23 cellular contexts compared by ENCODE assay signal in genomic region chr2:124678043-124678442, GRCh38.
"Had no signal": no experiment of that assay in that cellular context is flagged by ENCODE, and none has a peak within 500 bp of the region (broad histone marks: within the 10 kb centered on the region; RNA-seq: fewer than 3 reads in every experiment).

No MANE protein-coding gene starts in this region.

- DNase-seq: activated CD4-positive, alpha-beta T cell treated with anti-CD3 and anti-CD28 coated beads for 48 hours; activated CD4-positive, alpha-beta T cell treated with anti-CD3 and anti-CD28 coated beads, Interleukin-2, amount 50 U/mL, for 4 hours; activated CD8-positive, alpha-beta memory T cell treated with anti-CD3 and anti-CD28 coated beads, Interleukin-2, amount 50 U/mL, for 48 hours; activated CD8-positive, alpha-beta T cell treated with anti-CD3 and anti-CD28 coated beads, Interleukin-2, amount 10 ng/mL, durations not matched to agents 7 days and 5 days; activated naive CD4-positive, alpha-beta T cell treated with anti-CD3 and anti-CD28 coated beads, Interleukin-2, amount 50 U/mL, for 16 hours; activated naive CD8-positive, alpha-beta T cell treated with anti-CD3 and anti-CD28 coated beads, Interleukin-2, amount 10 ng/mL, durations not matched to agents 7 days and 5 days; activated T-cell treated with anti-CD3 and anti-CD28 coated beads, Interleukin-2, amount 50 U/mL, for 1 hour; adrenal gland; aorta; body of pancreas; KG1; NCI-H1092; NCI-H1417; NCI-H1930; NCI-H345; NCI-H510A; NCI-H526 treated with DMSO at 0.1 percent for 48 hours; NCI-H82; Peyer's patch; Right ventricle myocardium superior; SW 1271 had no signal

- H3K4me3 ChIP-seq: adrenal gland, body of pancreas, Peyer's patch, SJSA1 had no signal

- H3K27me3 ChIP-seq: adrenal gland, body of pancreas, Peyer's patch, SJSA1 had no signal

- H3K9me3 ChIP-seq: adrenal gland, body of pancreas, Peyer's patch had no signal

- H3K4me1 ChIP-seq: adrenal gland, body of pancreas, Peyer's patch, SJSA1 had no signal

- H3K36me3 ChIP-seq: adrenal gland, Peyer's patch, SJSA1 had no signal

- H3K27ac ChIP-seq: adrenal gland, body of pancreas, Peyer's patch, RWPE1, SJSA1 had no signal
